12 cellular contexts compared by ENCODE assay signal in the genomic region with DNA sequence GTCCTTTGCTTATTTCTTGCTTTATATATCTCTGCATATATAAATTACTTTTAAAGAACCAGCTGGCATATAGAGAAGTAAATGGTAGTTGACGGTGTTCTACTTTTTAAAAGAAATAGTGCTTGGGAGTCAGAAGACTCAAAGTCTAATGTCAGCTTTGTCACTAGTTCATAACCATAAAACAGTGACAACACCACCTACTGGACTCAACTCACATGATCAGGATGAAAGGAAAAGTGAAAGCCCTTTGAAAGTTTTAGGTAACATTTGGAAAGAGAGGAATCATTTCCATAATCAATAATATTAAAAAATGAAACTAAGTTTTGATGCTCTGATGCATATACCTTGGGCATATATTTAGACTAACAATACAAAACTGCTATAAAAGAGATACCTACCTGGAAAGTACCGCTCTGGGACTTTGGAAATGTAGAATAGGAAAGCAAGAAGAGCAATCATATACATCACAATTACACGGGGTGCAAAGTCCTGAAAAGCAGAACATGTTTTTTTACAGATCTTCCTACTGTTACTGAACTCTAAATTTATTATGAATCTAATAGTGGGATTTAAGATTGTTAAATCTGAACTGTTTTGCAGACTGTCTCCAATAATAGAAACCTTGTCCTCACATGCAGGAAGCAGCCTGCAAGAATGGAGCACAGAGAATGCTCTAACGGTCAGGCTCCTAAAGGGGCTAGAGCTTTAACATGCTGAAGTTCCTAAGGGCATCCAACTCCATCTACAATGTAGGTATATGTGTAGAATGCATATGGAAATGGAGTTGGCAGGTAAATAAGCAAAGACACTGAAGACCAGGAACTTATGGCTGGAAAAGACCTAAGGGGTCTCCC. TPM values are rescaled to one million over a fixed set of nuclear protein-coding genes. Genes with fewer than 3 reads are reported as not detected.
DNase-seq lines count a peak whose midpoint lies in the region; ATAC-seq and TF ChIP-seq lines count a peak whose summit lies in the region.
"Had no signal": no experiment of that assay in that cellular context is flagged by ENCODE, and none has a peak within 500 bp of the region (broad histone marks: within the 10 kb centered on the region; RNA-seq: fewer than 3 reads in every experiment).

No MANE protein-coding gene starts in this region.

- no peak overlapping the region for H3K4me2 ChIP-seq in PC-3 (ENCODE audit: low read length)

- TF ChIP-seq CTCF in GM12874 (IDR thresholded peaks at IDR 0.05; ENCODE audit: insufficient read depth, low read depth, low read length) (peak; percentile 5; the same call in 1 of the 2 replicates), PC-3 (conservative IDR thresholded peaks at IDR 0.05; ENCODE audit: low read depth, low read length) (peak; percentile 33; the same call in 1 of the 2 replicates)

- H3K9me3 Mint-ChIP-seq in activated CD4-positive, alpha-beta memory T cell treated with anti-CD3 and anti-CD28 coated beads for 36 hours, result no peaks in the 10 kb centered on the region
- H3K9me3 Mint-ChIP-seq: type B pancreatic cell had no signal

- DNase-seq in PC-3, result no peak
- no peak for DNase-seq in left colon
- DNase-seq in activated CD4-positive, alpha-beta memory T cell treated with anti-CD3 and anti-CD28 coated beads for 36 hours, result no peak
- DNase-seq in NCI-H2081 (lab: John Stamatoyannopoulos, UW), result no peak
- DNase-seq in activated CD4-positive, CD25-positive, alpha-beta regulatory T cell treated with anti-CD3 and anti-CD28 coated beads, Interleukin-2, amount 50 U/mL, for 72 hours, result no peak
- DNase-seq: DMS 273 treated with DMSO at 0.1 percent for 48 hours, left cardiac atrium, NCI-H526 had no signal

- no peaks in the 10 kb centered on the region for H3K79me2 ChIP-seq in PC-3 (ENCODE audit: low read length)

- CTCF ChIA-PET in PC-3 (lab: Charles Lee), result no interaction called here
- CTCF ChIA-PET in activated CD4-positive, alpha-beta memory T cell treated with anti-CD3 and anti-CD28 coated beads for 36 hours (lab: Charles Lee), result no interaction called here

- no peak overlapping the region for H3K9ac ChIP-seq in PC-3 (ENCODE audit: low read length)

- H3K4me1 ChIP-seq in PC-3 (ENCODE audit: insufficient read depth, low read length), result no peaks in the 10 kb centered on the region

- no peak overlapping the region for H2AFZ ChIP-seq in PC-3 (ENCODE audit: low read length)

- H3K27ac Mint-ChIP-seq in activated CD4-positive, alpha-beta memory T cell treated with anti-CD3 and anti-CD28 coated beads for 36 hours, result no peak overlapping the region
- H3K27ac Mint-ChIP-seq: type B pancreatic cell had no signal

- no peaks in the 10 kb centered on the region; the same call in 1 of the 2 replicates for H3K36me3 ChIP-seq in PC-3 (ENCODE audit: low read depth, low read length)

- no peaks in the 10 kb centered on the region for H3K27me3 ChIP-seq in PC-3 (ENCODE audit: low read length)

- no peaks in the 10 kb centered on the region for H3K9me3 ChIP-seq in PC-3 (ENCODE audit: low read length)

- peak; percentile 77 for ATAC-seq in GM21786 (IDR thresholded peaks at IDR 0.05; ENCODE audit: unreplicated experiment)
- no peak for ATAC-seq in PC-3
- ATAC-seq in left colon, result peak; percentile 83
- ATAC-seq in GM18873 (IDR thresholded peaks at IDR 0.05; ENCODE audit: low FRiP score, unreplicated experiment), result no peak
- ATAC-seq: left cardiac atrium had no signal

- no peak overlapping the region for H3K4me3 Mint-ChIP-seq in activated CD4-positive, alpha-beta memory T cell treated with anti-CD3 and anti-CD28 coated beads for 36 hours
- H3K4me3 Mint-ChIP-seq: type B pancreatic cell had no signal

- no peak overlapping the region for H3K27ac ChIP-seq in PC-3 (ENCODE audit: low read length)

- no peak overlapping the region for H3K4me3 ChIP-seq in PC-3 (ENCODE audit: low read length)

- H3K27me3 Mint-ChIP-seq in activated CD4-positive, alpha-beta memory T cell treated with anti-CD3 and anti-CD28 coated beads for 36 hours, result no peaks in the 10 kb centered on the region
- H3K27me3 Mint-ChIP-seq: type B pancreatic cell had no signal

- H4K20me1 ChIP-seq in PC-3 (ENCODE audit: low read length), result no peaks in the 10 kb centered on the region

- no TSS peak for BruUV-seq in PC-3 (replicated peaks; lab: Mats Ljungman, UMichigan)

- H3K4me1 Mint-ChIP-seq in activated CD4-positive, alpha-beta memory T cell treated with anti-CD3 and anti-CD28 coated beads for 36 hours (ENCODE audit: low read depth), result no peaks in the 10 kb centered on the region

- peaks cover 21% of the 10 kb centered on the region for H3K36me3 Mint-ChIP-seq in activated CD4-positive, alpha-beta memory T cell treated with anti-CD3 and anti-CD28 coated beads for 36 hours

- H3K9me2 ChIP-seq in PC-3 (replicated peaks; ENCODE audit: low read length), result no peaks in the 10 kb centered on the region

- intact Hi-C loops in PC-3 (cut with micrococcal nuclease), result no loop called here
- intact Hi-C loops in left colon (cut with DNase I, micrococcal nuclease), result no loop called here
- intact Hi-C loops in activated CD4-positive, alpha-beta memory T cell treated with anti-CD3 and anti-CD28 coated beads for 36 hours (cut with micrococcal nuclease), result no loop called here

- POLR2A ChIA-PET in PC-3 (lab: Charles Lee; ENCODE audit: unreplicated experiment), result no interaction called here
- POLR2A ChIA-PET in activated CD4-positive, alpha-beta memory T cell treated with anti-CD3 and anti-CD28 coated beads for 36 hours (lab: Charles Lee), result interaction anchor here (0.8 kb wide), 1 partner anchor 1149 kb away, joined by 3 read pairs; a partner anchor contains a TSS

- H3F3A ChIP-seq in PC-3 (ENCODE audit: low read length, unreplicated experiment), result no peaks in the 10 kb centered on the region

RNA-seq across cellular contexts. Expression of a gene that starts 15.6 kb away (rescaled TPM):
- total RNA-seq in PC-3 (2014; rRNA removed) (10.7 and 16.9 TPM in 2 replicates), left colon (10 to 100 TPM in 1 of 2 donors, 1 to 10 TPM in 1; 9.7 to 14.5 TPM)
- 10 to 100 TPM in 1 of 2 experiments, 1 to 10 TPM in 1; 6.9 to 10.2 TPM for total RNA-seq in activated CD4-positive, alpha-beta memory T cell treated with anti-CD3 and anti-CD28 coated beads for 36 hours

Comparison
In these comparisons a context has a peak if more than half of its experiments do, and no peak if none do; other contexts are left out.
1. ATAC-seq: peak in GM21786 (single experiment) and left colon (single experiment); none in PC-3 (single experiment) and GM18873 (single experiment).